In the genomic region with DNA sequence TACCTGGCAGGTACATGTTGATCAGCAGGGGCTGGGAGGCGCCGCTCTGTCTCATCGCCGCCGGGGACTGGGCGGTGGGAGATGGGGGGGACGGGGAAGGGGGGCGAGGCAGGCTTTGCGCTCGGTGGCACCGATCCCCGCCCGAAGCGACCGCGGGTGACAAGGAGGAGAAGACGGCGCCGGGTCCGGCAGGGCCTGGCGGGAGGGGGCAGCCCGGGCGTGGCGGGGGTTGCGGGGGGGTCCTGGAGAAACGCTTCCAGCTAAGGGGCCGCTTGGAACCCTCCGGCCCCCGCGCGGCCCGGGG, we compare ENCODE assay signal across 14 cellular contexts. TPM values are rescaled to one million over a fixed set of nuclear protein-coding genes. Genes with fewer than 3 reads are reported as not detected.
DNase-seq lines count a peak whose midpoint lies in the region; ATAC-seq and TF ChIP-seq lines count a peak whose summit lies in the region.
"Had no signal": no experiment of that assay in that cellular context is flagged by ENCODE, and none has a peak within 500 bp of the region (broad histone marks: within the 10 kb centered on the region; RNA-seq: fewer than 3 reads in every experiment).

Gene FEV (minus strand): TSS at position 164 of the 304 bp plus-strand sequence. CDS start 109 bp downstream, at position 55.

- no peak for TF ChIP-seq EP300 in ovary (IDR thresholded peaks at IDR 0.05)

- H3K36me3 Mint-ChIP-seq in activated CD4-positive, alpha-beta memory T cell treated with anti-CD3 and anti-CD28 coated beads for 36 hours, result no peaks in the 10 kb centered on the region
- H3K36me3 Mint-ChIP-seq in activated CD4-positive, alpha-beta memory T cell treated with anti-CD3 and anti-CD28 coated beads, Interleukin-2, amount 10 ng/mL, durations not matched to agents 7 days and 5 days (ENCODE audit: low read depth), result peaks cover 4% of the 10 kb centered on the region
- H3K36me3 Mint-ChIP-seq in IgD-negative memory B cell, result no peaks in the 10 kb centered on the region
- H3K36me3 Mint-ChIP-seq: CD4-positive, CD25-positive, alpha-beta regulatory T cell had no signal

- intact Hi-C loops in activated CD4-positive, alpha-beta memory T cell treated with anti-CD3 and anti-CD28 coated beads for 36 hours (cut with micrococcal nuclease), result no loop called here
- intact Hi-C loops in ovary (cut with DNase I), result no loop called here

- peaks cover 26% of the 10 kb centered on the region for H3K4me1 Mint-ChIP-seq in activated CD4-positive, alpha-beta memory T cell treated with anti-CD3 and anti-CD28 coated beads for 36 hours (ENCODE audit: low read depth)
- H3K4me1 Mint-ChIP-seq in activated CD4-positive, alpha-beta memory T cell treated with anti-CD3 and anti-CD28 coated beads, Interleukin-2, amount 10 ng/mL, durations not matched to agents 7 days and 5 days, result peaks cover 15% of the 10 kb centered on the region
- H3K4me1 Mint-ChIP-seq in IgD-negative memory B cell, result peaks cover 11 to 14% (median 11%) of the 10 kb centered on the region in 3 donors

- H3K36me3 ChIP-seq in skeletal muscle tissue (ENCODE audit: control insufficient read depth in 3 of 3, insufficient read depth in 3 of 3, low read length in 3 of 3), result no peaks in the 10 kb centered on the region
- H3K36me3 ChIP-seq in ovary, result no peaks in the 10 kb centered on the region

- peak within 1 kb of the TSS; percentile 16 for H3K4me3 Mint-ChIP-seq in activated CD4-positive, alpha-beta memory T cell treated with anti-CD3 and anti-CD28 coated beads for 36 hours
- H3K4me3 Mint-ChIP-seq in activated CD4-positive, alpha-beta memory T cell treated with anti-CD3 and anti-CD28 coated beads, Interleukin-2, amount 10 ng/mL, durations not matched to agents 7 days and 5 days, result no peak within 1 kb of the TSS
- peak within 1 kb of the TSS; percentile 42 to 70 (median 50) for H3K4me3 Mint-ChIP-seq in IgD-negative memory B cell
- H3K4me3 Mint-ChIP-seq: activated T-helper 17 cell treated with anti-CD3 and anti-CD28 coated beads, Interleukin-2, amount 50 U/mL, for 72 hours; T-helper 2 cell treated with Interferon-gamma antibody and Interleukin-4, amounts not matched to agents 5 μg/mL and 100 μg/mL, for 36 hours had no signal

- no peak for TF ChIP-seq POLR2A in ovary (IDR thresholded peaks at IDR 0.05)

- no peak within 1 kb of the TSS for H3K27ac Mint-ChIP-seq in activated CD4-positive, alpha-beta memory T cell treated with anti-CD3 and anti-CD28 coated beads for 36 hours
- no peak within 1 kb of the TSS for H3K27ac Mint-ChIP-seq in activated CD4-positive, alpha-beta memory T cell treated with anti-CD3 and anti-CD28 coated beads, Interleukin-2, amount 10 ng/mL, durations not matched to agents 7 days and 5 days
- H3K27ac Mint-ChIP-seq in IgD-negative memory B cell, result peak within 1 kb of the TSS in 2 of 3 donors; percentile 64 to 91
- H3K27ac Mint-ChIP-seq: activated T-helper 17 cell treated with anti-CD3 and anti-CD28 coated beads, Interleukin-2, amount 50 U/mL, for 72 hours; CD4-positive, CD25-positive, alpha-beta regulatory T cell; T-helper 2 cell treated with Interferon-gamma antibody and Interleukin-4, amounts not matched to agents 5 μg/mL and 100 μg/mL, for 36 hours had no signal

- no peak within 1 kb of the TSS for H3K9ac ChIP-seq in skeletal muscle tissue (ENCODE audit: low read depth in 1 of 3, low read length in 3 of 3)

- H3K4me3 ChIP-seq in skeletal muscle tissue (ENCODE audit: low read length in 3 of 3) (peak within 1 kb of the TSS in 2 of 3 donors; percentile 22 to 30), ovary (no peak within 1 kb of the TSS)
- H3K4me3 ChIP-seq: GM12878 had no signal

- POLR2A ChIA-PET in activated CD4-positive, alpha-beta memory T cell treated with anti-CD3 and anti-CD28 coated beads for 36 hours (lab: Charles Lee), result no interaction called here
- POLR2A ChIA-PET in activated CD4-positive, alpha-beta memory T cell treated with anti-CD3 and anti-CD28 coated beads, Interleukin-2, amount 10 ng/mL, durations not matched to agents 7 days and 5 days (lab: Charles Lee), result no interaction called here

- H3K4me1 ChIP-seq in skeletal muscle tissue (ENCODE audit: control insufficient read depth in 3 of 3, insufficient read depth in 3 of 3, low read length in 3 of 3) (peaks cover 26 to 40% (median 38%) of the 10 kb centered on the region in 3 donors), ovary (ENCODE audit: insufficient read depth) (peaks cover 15% of the 10 kb centered on the region)

- ATAC-seq in HG03571 (IDR thresholded peaks at IDR 0.05; ENCODE audit: unreplicated experiment) (no peak), HG02938 (IDR thresholded peaks at IDR 0.05; ENCODE audit: unreplicated experiment) (no peak)
- ATAC-seq: activated T-helper 17 cell treated with anti-CD3 and anti-CD28 coated beads, Interleukin-2, amount 50 U/mL, for 72 hours; GM12878 had no signal

- DNase-seq in activated CD4-positive, alpha-beta memory T cell treated with anti-CD3 and anti-CD28 coated beads for 36 hours, result no peak
- no peak for DNase-seq in activated CD4-positive, alpha-beta memory T cell treated with anti-CD3 and anti-CD28 coated beads, Interleukin-2, amount 10 ng/mL, durations not matched to agents 7 days and 5 days
- DNase-seq in epidermal melanocyte (ENCODE audit: insufficient read length, low spot score) (peak; percentile 10), ovary (no peak)
- DNase-seq: CD4-positive, CD25-positive, alpha-beta regulatory T cell; NCI-H524 treated with DMSO at 0.1 percent for 48 hours had no signal

- H3K27ac ChIP-seq in skeletal muscle tissue (ENCODE audit: low read depth, low read length) (no peak within 1 kb of the TSS), ovary (no peak within 1 kb of the TSS)

- CTCF ChIA-PET in activated CD4-positive, alpha-beta memory T cell treated with anti-CD3 and anti-CD28 coated beads for 36 hours (lab: Charles Lee), result interaction anchor here (1.0 to 6.1 kb wide), 4 partner anchors 9 to 93 kb away, joined by 3 to 111 read pairs (median 5); partner anchors contain the start of gene CRYBA2
- CTCF ChIA-PET in activated CD4-positive, alpha-beta memory T cell treated with anti-CD3 and anti-CD28 coated beads, Interleukin-2, amount 10 ng/mL, durations not matched to agents 7 days and 5 days (lab: Charles Lee), result interaction anchor here (2.4 kb wide), 1 partner anchor 11 kb away, joined by 8 read pairs; no protein-coding TSS in a partner anchor

- H3K9me3 ChIP-seq in skeletal muscle tissue (ENCODE audit: control insufficient read depth in 3 of 3, low read length in 3 of 3) (no peaks in the 10 kb centered on the region), ovary (no peaks in the 10 kb centered on the region)

- TF ChIP-seq CTCF in ovary (IDR thresholded peaks at IDR 0.05), result no peak

- H3K9me3 Mint-ChIP-seq in activated CD4-positive, alpha-beta memory T cell treated with anti-CD3 and anti-CD28 coated beads for 36 hours, result no peaks in the 10 kb centered on the region
- H3K9me3 Mint-ChIP-seq in activated CD4-positive, alpha-beta memory T cell treated with anti-CD3 and anti-CD28 coated beads, Interleukin-2, amount 10 ng/mL, durations not matched to agents 7 days and 5 days, result no peaks in the 10 kb centered on the region
- H3K9me3 Mint-ChIP-seq in IgD-negative memory B cell, result no peaks in the 10 kb centered on the region
- H3K9me3 Mint-ChIP-seq: activated T-helper 17 cell treated with anti-CD3 and anti-CD28 coated beads, Interleukin-2, amount 50 U/mL, for 72 hours; T-helper 2 cell treated with Interferon-gamma antibody and Interleukin-4, amounts not matched to agents 5 μg/mL and 100 μg/mL, for 36 hours had no signal

- 0 to 2% (median 1%) methylated on average over 15 to 32 of the region's 32 CpGs for WGBS in ovary, 3 donors

- H3K27me3 ChIP-seq in skeletal muscle tissue (ENCODE audit: control insufficient read depth in 3 of 3, insufficient read depth in 3 of 3, low read length in 3 of 3), result peaks cover 87 to 92% (median 91%) of the 10 kb centered on the region in 3 donors
- H3K27me3 ChIP-seq in ovary, result peaks cover 11% of the 10 kb centered on the region

- H3K27me3 Mint-ChIP-seq in activated CD4-positive, alpha-beta memory T cell treated with anti-CD3 and anti-CD28 coated beads for 36 hours, result peaks cover 72% of the 10 kb centered on the region
- H3K27me3 Mint-ChIP-seq in activated CD4-positive, alpha-beta memory T cell treated with anti-CD3 and anti-CD28 coated beads, Interleukin-2, amount 10 ng/mL, durations not matched to agents 7 days and 5 days, result peaks cover 80% of the 10 kb centered on the region
- H3K27me3 Mint-ChIP-seq in IgD-negative memory B cell, result peaks cover 59% of the 10 kb centered on the region

RNA-seq across cellular contexts. Expression of gene FEV, which starts in this region (rescaled TPM):
- not detected for total RNA-seq in activated CD4-positive, alpha-beta memory T cell treated with anti-CD3 and anti-CD28 coated beads for 36 hours
- not detected for total RNA-seq in activated CD4-positive, alpha-beta memory T cell treated with anti-CD3 and anti-CD28 coated beads, Interleukin-2, amount 10 ng/mL, durations not matched to agents 7 days and 5 days
- not detected for polyA plus RNA-seq in IgD-negative memory B cell
- total RNA-seq in skeletal muscle tissue, result not detected
- under 1 TPM in 2 of 7 donors, not detected in 5; 0.11 to 0.13 TPM for total RNA-seq in ovary
- not detected for polyA plus RNA-seq in ovary
- total RNA-seq: activated T-helper 17 cell treated with anti-CD3 and anti-CD28 coated beads, Interleukin-2, amount 50 U/mL, for 72 hours; CD4-positive, CD25-positive, alpha-beta regulatory T cell; dermis blood vessel endothelial cell; GM12878 had no signal
- polyA plus RNA-seq: CD4-positive, CD25-positive, alpha-beta regulatory T cell; GM12878 had no signal

Comparison
In these comparisons a context has a peak if more than half of its experiments do, and no peak if none do; other contexts are left out.
1. H3K27ac Mint-ChIP-seq: peak in IgD-negative memory B cell (2 of 3); none in activated CD4-positive, alpha-beta memory T cell treated with anti-CD3 and anti-CD28 coated beads for 36 hours (single experiment) and activated CD4-positive, alpha-beta memory T cell treated with anti-CD3 and anti-CD28 coated beads, Interleukin-2, amount 10 ng/mL, durations not matched to agents 7 days and 5 days (single experiment).